10 cellular contexts compared by ENCODE assay signal in the genomic region with DNA sequence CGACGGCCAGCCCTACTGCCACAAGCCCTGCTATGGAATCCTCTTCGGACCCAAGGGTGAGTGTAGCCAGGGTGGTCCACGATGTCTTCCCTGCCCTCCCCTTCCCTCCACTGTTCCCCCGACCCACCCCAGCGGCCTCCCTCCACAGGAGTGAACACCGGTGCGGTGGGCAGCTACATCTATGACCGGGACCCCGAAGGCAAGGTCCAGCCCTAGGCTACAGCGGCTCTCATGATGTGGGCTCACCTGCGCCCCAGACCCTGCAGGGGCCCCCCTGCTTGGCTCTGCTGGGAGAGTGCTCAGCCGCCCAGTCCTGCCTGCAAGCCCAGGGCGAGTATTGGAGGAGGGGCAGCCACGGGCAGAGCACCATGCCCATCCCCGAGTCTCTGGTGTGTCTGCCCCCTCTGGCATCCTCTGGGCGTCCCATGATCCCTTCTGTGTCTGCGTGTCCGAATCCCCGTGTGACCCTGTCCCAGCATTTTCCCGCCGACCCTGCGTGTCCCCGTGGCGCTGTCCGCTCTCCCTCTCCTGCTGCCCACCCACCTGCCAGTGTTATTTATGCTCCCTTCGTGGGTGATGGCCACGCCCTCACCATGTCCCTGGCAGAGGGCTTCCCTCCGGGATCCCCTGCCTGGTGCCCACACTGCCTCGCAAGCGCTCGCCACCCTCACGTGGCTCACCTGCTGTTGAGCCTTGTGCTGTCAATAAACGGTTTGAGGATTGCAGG. TPM values are rescaled to one million over a fixed set of nuclear protein-coding genes. Genes with fewer than 3 reads are reported as not detected.
A peak's percentile ranks its signal among the peaks of the same experiment; 100 is the strongest.
DNase-seq lines count a peak whose midpoint lies in the region; ATAC-seq and TF ChIP-seq lines count a peak whose summit lies in the region.
"Had no signal": no experiment of that assay in that cellular context is flagged by ENCODE, and none has a peak within 500 bp of the region (broad histone marks: within the 10 kb centered on the region; RNA-seq: fewer than 3 reads in every experiment).

No MANE protein-coding gene starts in this region.

- no peaks in the 10 kb centered on the region; the same call in 1 of the 2 replicates for H3K36me3 ChIP-seq in Panc1 (ENCODE audit: control insufficient read depth, insufficient read depth, low read length)
- H3K36me3 ChIP-seq in iPS-15b (ENCODE audit: control insufficient read depth, insufficient read depth, low read length) = peaks cover 3% of the 10 kb centered on the region
- peaks cover 8% of the 10 kb centered on the region for H3K36me3 ChIP-seq in suprapubic skin
- H3K36me3 ChIP-seq: BLaER1 treated with 17β-estradiol and CSF1 and Interleukin-3, amounts not matched to agents 10 nM and 100 nM had no signal

- H3K27ac ChIP-seq in Panc1 (ENCODE audit: low read length) (peak overlapping the region; percentile 39; the same call in 1 of the 2 replicates), suprapubic skin (peak overlapping the region; percentile 90)

- no peak for ATAC-seq in Panc1

- H3K27me3 ChIP-seq in Panc1 (ENCODE audit: control insufficient read depth, insufficient read depth, low read length) (no peaks in the 10 kb centered on the region), iPS-15b (ENCODE audit: control insufficient read depth, insufficient read depth, low read length) (peaks cover 62% of the 10 kb centered on the region), suprapubic skin (no peaks in the 10 kb centered on the region)

- no peak overlapping the region for H3K9ac ChIP-seq in iPS-15b (ENCODE audit: low read depth, low read length)

- H3K27ac Mint-ChIP-seq in activated naive CD4-positive, alpha-beta T cell treated with anti-CD3 and anti-CD28 coated beads, Interleukin-2, amount 50 U/mL, for 24 hours = no peak overlapping the region

- no peak for TF ChIP-seq EP300 in suprapubic skin (IDR thresholded peaks at IDR 0.05)

- H3K9me3 ChIP-seq in Panc1 (ENCODE audit: control insufficient read depth, insufficient read depth, low read depth, low read length) = no peaks in the 10 kb centered on the region
- no peaks in the 10 kb centered on the region for H3K9me3 ChIP-seq in iPS-15b (ENCODE audit: control insufficient read depth, insufficient read depth, low read length)
- no peaks in the 10 kb centered on the region for H3K9me3 ChIP-seq in suprapubic skin

- H3K27me3 Mint-ChIP-seq in activated naive CD4-positive, alpha-beta T cell treated with anti-CD3 and anti-CD28 coated beads, Interleukin-2, amount 50 U/mL, for 24 hours = no peaks in the 10 kb centered on the region

- BruUV-seq in Panc1 (replicated peaks; lab: Mats Ljungman, UMichigan) = TSS peak; percentile 94

- H3K4me3 ChIP-seq in Panc1 (ENCODE audit: low read depth in 2 of 2, low read length in 2 of 2) = no peak overlapping the region
- H3K4me3 ChIP-seq in iPS-15b (ENCODE audit: low read depth, low read length) = peak overlapping the region; percentile 28
- no peak overlapping the region for H3K4me3 ChIP-seq in suprapubic skin
- H3K4me3 ChIP-seq: BLaER1 treated with 17β-estradiol and CSF1 and Interleukin-3, amounts not matched to agents 10 nM and 100 nM had no signal

- POLR2A ChIA-PET in Panc1 (lab: Charles Lee) = no interaction called here

- H3K36me3 Mint-ChIP-seq in activated naive CD4-positive, alpha-beta T cell treated with anti-CD3 and anti-CD28 coated beads, Interleukin-2, amount 50 U/mL, for 24 hours = no peaks in the 10 kb centered on the region

- intact Hi-C loops in Panc1 (cut with micrococcal nuclease; ENCODE audit: unreplicated experiment) = loop anchor here (10.0 kb wide), 1 partner anchor 105 kb away; no protein-coding TSS in a partner anchor

- no peaks in the 10 kb centered on the region for H3K9me3 Mint-ChIP-seq in activated naive CD4-positive, alpha-beta T cell treated with anti-CD3 and anti-CD28 coated beads, Interleukin-2, amount 50 U/mL, for 24 hours

- in situ Hi-C loops in Panc1 (cut with HindIII; ENCODE audit: low pct_unique_long_range_greater_than_20kb, low sequenced_read_pairs) = no loop called here

- DNase-seq in activated naive CD4-positive, alpha-beta T cell treated with anti-CD3 and anti-CD28 coated beads, Interleukin-2, amount 50 U/mL, for 16 hours = no peak
- DNase-seq in Panc1 (ENCODE audit: low read depth, low spot score) = no peak
- peak in 1 of 2 donors; percentile 77 for DNase-seq in suprapubic skin (ENCODE audit: low spot score in 2 of 2)
- DNase-seq in GF-D8 (lab: John Stamatoyannopoulos, UW) = no peak
- no peak for DNase-seq in dermis blood vessel endothelial cell
- no peak for DNase-seq in SIG-M5 treated with dmso at 0.1 percent for 504 hours (lab: John Stamatoyannopoulos, UW; ENCODE audit: unreplicated experiment)
- DNase-seq: NCI-H2029 had no signal

- peak overlapping the region; percentile 66 for H3K4me3 Mint-ChIP-seq in activated naive CD4-positive, alpha-beta T cell treated with anti-CD3 and anti-CD28 coated beads, Interleukin-2, amount 50 U/mL, for 24 hours

- no peak for TF ChIP-seq POLR2A in suprapubic skin (IDR thresholded peaks at IDR 0.05)

- H3K4me1 ChIP-seq in Panc1 (ENCODE audit: control insufficient read depth, insufficient read depth, low read length) (peaks cover 53% of the 10 kb centered on the region), iPS-15b (ENCODE audit: control insufficient read depth, insufficient read depth, low read length) (peaks cover 3% of the 10 kb centered on the region), suprapubic skin (peaks cover 74% of the 10 kb centered on the region)

- peaks cover 44% of the 10 kb centered on the region for H3K4me1 Mint-ChIP-seq in activated naive CD4-positive, alpha-beta T cell treated with anti-CD3 and anti-CD28 coated beads, Interleukin-2, amount 50 U/mL, for 24 hours

- CTCF ChIA-PET in Panc1 (lab: Charles Lee) = interaction anchor here (1.8 kb wide), 1 partner anchor 10 kb away, joined by 18 read pairs; no protein-coding TSS in a partner anchor

- no peak for TF ChIP-seq CTCF in Panc1 (IDR thresholded peaks at IDR 0.05)
- TF ChIP-seq CTCF in suprapubic skin (IDR thresholded peaks at IDR 0.05) = no peak

- 67% methylated on average over 26 of the region's 34 CpGs for whole genome bisulfite sequencing in suprapubic skin

RNA-seq across cellular contexts. Expression of a gene that starts 5.0 kb away (rescaled TPM):
- total RNA-seq in Panc1 (2021; ENCODE audit: unreplicated experiment) = 280 TPM
- polyA plus RNA-seq in Panc1 (2012; ENCODE audit: insufficient read length) = 1,001 TPM
- total RNA-seq in suprapubic skin = 100 to 1,000 TPM in 2 of 4 donors, 10 to 100 TPM in 2; 70.7 to 140 (median 104) TPM
- 265 and 324 TPM in 2 replicates for total RNA-seq in dermis blood vessel endothelial cell

RNA-seq across cellular contexts. Expression of a gene that starts 7.1 kb away (rescaled TPM):
- total RNA-seq in Panc1 (2021; ENCODE audit: unreplicated experiment) (1,056 TPM), suprapubic skin (100 to 1,000 TPM in 1 of 4 donors, 10 to 100 TPM in 3; 28.6 to 140 (median 76.2) TPM), dermis blood vessel endothelial cell (0.42 and 0.68 TPM in 2 replicates)
- 2,110 TPM for polyA plus RNA-seq in Panc1 (2012; ENCODE audit: insufficient read length)

RNA-seq across cellular contexts. Expression of a gene that starts 11.4 kb away (rescaled TPM):
- total RNA-seq in Panc1 (2021; ENCODE audit: unreplicated experiment) (47.8 TPM), suprapubic skin (10 to 100 TPM; 11.4 to 41.0 (median 14.0) TPM), dermis blood vessel endothelial cell (9.7 and 18.0 TPM in 2 replicates)
- polyA plus RNA-seq in Panc1 (2012; ENCODE audit: insufficient read length) = 42.5 TPM

RNA-seq across cellular contexts. Expression of a gene that starts 46.8 kb away (rescaled TPM):
- total RNA-seq in Panc1 (2021; ENCODE audit: unreplicated experiment) (4.6 TPM), suprapubic skin (1 to 10 TPM; 1.7 to 4.2 (median 2.7) TPM), dermis blood vessel endothelial cell (4.6 and 11.7 TPM in 2 replicates)
- 8.4 TPM for polyA plus RNA-seq in Panc1 (2012; ENCODE audit: insufficient read length)

RNA-seq across cellular contexts. Expression of a gene that starts 60.0 kb away (rescaled TPM):
- 105 TPM for total RNA-seq in Panc1 (2021; ENCODE audit: unreplicated experiment)
- 102 TPM for polyA plus RNA-seq in Panc1 (2012; ENCODE audit: insufficient read length)
- total RNA-seq in suprapubic skin = 100 to 1,000 TPM in 1 of 4 donors, 10 to 100 TPM in 3; 38.1 to 107 (median 59.5) TPM
- total RNA-seq in dermis blood vessel endothelial cell = 43.4 and 55.5 TPM in 2 replicates

Comparison
In these comparisons a context has a peak if more than half of its experiments do, and no peak if none do; other contexts are left out.
1. RNA of a gene that starts 7.1 kb away (total RNA-seq): 1,056 TPM in Panc1 (single experiment) and 28.6 to 140 TPM in suprapubic skin; 0.42 to 0.68 TPM in dermis blood vessel endothelial cell; every median in the first group is over 10 times any median in the second.